Comparison of ENCODE assay signal across 15 cellular contexts in the genomic region with DNA sequence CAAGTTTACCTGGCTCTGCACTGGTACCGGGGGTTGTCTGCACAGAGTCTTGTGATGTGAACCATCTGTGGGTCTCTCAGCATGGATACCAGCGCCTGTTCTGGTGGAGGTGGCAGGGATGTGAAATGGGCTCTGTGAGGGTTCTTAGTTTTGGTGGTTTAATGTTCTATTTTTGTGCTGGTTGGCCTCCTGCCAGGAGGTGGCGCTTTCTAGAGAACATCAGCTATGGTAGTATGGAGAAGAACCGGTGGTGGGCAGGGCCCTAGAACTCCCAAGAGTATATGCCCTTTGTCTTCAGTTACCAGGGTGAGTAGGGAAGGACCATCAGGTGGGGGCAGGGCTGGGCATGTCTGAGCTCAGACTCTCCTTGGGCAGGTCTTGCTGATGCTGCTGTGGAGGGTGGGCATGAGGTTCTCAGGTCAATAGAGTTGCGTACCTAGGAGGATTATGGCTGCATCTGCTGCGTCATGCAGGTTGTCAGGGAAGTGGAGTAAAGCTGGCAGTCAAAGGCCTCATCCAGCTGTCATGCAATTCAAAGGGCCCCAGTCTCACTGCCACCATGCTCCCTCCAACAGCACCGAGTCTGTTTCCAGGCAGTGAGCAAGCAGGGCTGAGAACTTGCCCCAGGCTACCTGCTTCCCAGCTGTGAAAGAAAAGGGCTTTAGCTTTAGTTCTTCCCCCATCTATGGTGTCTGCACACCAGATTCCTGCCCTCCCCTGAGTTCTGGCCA.
DNase-seq lines count a peak whose midpoint lies in the region; ATAC-seq, FAIRE-seq and TF ChIP-seq lines count a peak whose summit lies in the region.
"Had no signal": no experiment of that assay in that cellular context is flagged by ENCODE, and none has a peak within 500 bp of the region (broad histone marks: within the 10 kb centered on the region; RNA-seq: fewer than 3 reads in every experiment).

No MANE protein-coding gene starts in this region.

- peak; percentile 1 for DNase-seq in activated naive CD8-positive, alpha-beta T cell treated with anti-CD3 and anti-CD28 coated beads, Interleukin-2, amount 50 U/mL, for 24 hours
- DNase-seq in activated naive CD8-positive, alpha-beta T cell treated with anti-CD3 and anti-CD28 coated beads for 36 hours = no peak
- DNase-seq in H9 = no peak
- DNase-seq in RPMI7951 (ENCODE audit: low read depth) = peak; percentile 46
- DNase-seq in keratinocyte (ENCODE audit: low read depth, low spot score) = no peak
- DNase-seq in activated T-cell treated with anti-CD3 and anti-CD28 coated beads, Interleukin-2, amount 50 U/mL, for 4 hours = no peak
- DNase-seq in coronary artery (ENCODE audit: low spot score) = no peak
- DNase-seq in epidermal melanocyte (ENCODE audit: insufficient read length, low spot score) = no peak
- DNase-seq: activated CD4-positive, CD25-positive, alpha-beta regulatory T cell treated with anti-CD3 and anti-CD28 coated beads, Interleukin-2, amount 50 U/mL, for 72 hours; activated naive CD4-positive, alpha-beta T cell treated with anti-CD3 and anti-CD28 coated beads, Interleukin-2, amount 10 ng/mL, durations not matched to agents 7 days and 5 days; NCI-H1105; ovary; stimulated activated CD4-positive, alpha-beta T cell treated with anti-CD3 and anti-CD28 coated beads, Interleukin-4, amount 100 ng/mL, for 24 hours had no signal

- H3K56ac ChIP-seq in H9 (ENCODE audit: insufficient read length, low read depth, low read length) = no peak overlapping the region

- no peak overlapping the region for H3K4me3 Mint-ChIP-seq in activated naive CD8-positive, alpha-beta T cell treated with anti-CD3 and anti-CD28 coated beads, Interleukin-2, amount 50 U/mL, for 24 hours
- H3K4me3 Mint-ChIP-seq in activated naive CD8-positive, alpha-beta T cell treated with anti-CD3 and anti-CD28 coated beads for 36 hours = no peak overlapping the region
- no peak overlapping the region for H3K4me3 Mint-ChIP-seq in H9
- H3K4me3 Mint-ChIP-seq in activated T-cell treated with anti-CD3 and anti-CD28 coated beads, Interleukin-2, amount 50 U/mL, for 4 hours = no peak overlapping the region
- H3K4me3 Mint-ChIP-seq: activated naive CD4-positive, alpha-beta T cell treated with anti-CD3 and anti-CD28 coated beads, Interleukin-2, amount 10 ng/mL, durations not matched to agents 7 days and 5 days had no signal

- H3K9me3 ChIP-seq in H9 (ENCODE audit: control insufficient read depth, low read depth, low read length) = no peaks in the 10 kb centered on the region
- H3K9me3 ChIP-seq in keratinocyte (ENCODE audit: control insufficient read depth, low read depth, low read length) = no peaks in the 10 kb centered on the region
- H3K9me3 ChIP-seq: ovary had no signal

- no peak overlapping the region for H3K27ac ChIP-seq in H9 (ENCODE audit: insufficient read length, low read depth, low read length)
- H3K27ac ChIP-seq in keratinocyte (ENCODE audit: control insufficient read depth, insufficient read depth, low read length) = no peak overlapping the region
- no peak overlapping the region for H3K27ac ChIP-seq in coronary artery
- H3K27ac ChIP-seq: ovary had no signal

- no peak overlapping the region for H4K8ac ChIP-seq in H9 (replicated peaks; ENCODE audit: insufficient read length, low read depth, low read length)

- no peak overlapping the region for H3K4ac ChIP-seq in H9 (ENCODE audit: low read depth, low read length)

- H2BK5ac ChIP-seq in H9 (ENCODE audit: insufficient read length, low read length) = no peak overlapping the region

- no peak overlapping the region for H3K4me3 ChIP-seq in keratinocyte (ENCODE audit: control insufficient read depth in 2 of 3, extremely low read depth in 1 of 3, insufficient read depth in 2 of 3, low read depth in 1 of 3, low read length in 3 of 3)
- no peak overlapping the region for H3K4me3 ChIP-seq in coronary artery
- H3K4me3 ChIP-seq: ovary had no signal

- H2AK5ac ChIP-seq in H9 (ENCODE audit: insufficient read length, low read length) = no peak overlapping the region

- H3K27ac Mint-ChIP-seq in activated naive CD8-positive, alpha-beta T cell treated with anti-CD3 and anti-CD28 coated beads, Interleukin-2, amount 50 U/mL, for 24 hours = no peak overlapping the region
- H3K27ac Mint-ChIP-seq in activated naive CD8-positive, alpha-beta T cell treated with anti-CD3 and anti-CD28 coated beads for 36 hours = no peak overlapping the region
- peak overlapping the region in 2 of 3 experiments; percentile 25 to 65; a peak in 1 of 7 replicates for H3K27ac Mint-ChIP-seq in H9
- H3K27ac Mint-ChIP-seq: activated naive CD4-positive, alpha-beta T cell treated with anti-CD3 and anti-CD28 coated beads, Interleukin-2, amount 10 ng/mL, durations not matched to agents 7 days and 5 days had no signal

- no peaks in the 10 kb centered on the region for H3K9me1 ChIP-seq in keratinocyte (ENCODE audit: control insufficient read depth, extremely low read depth, insufficient read depth, low read length)

- 0 out of 3 replicates have a peak, but pooled peaks have one; percentile 33 for TF ChIP-seq CTCF in H9 (conservative IDR thresholded peaks at IDR 0.05)
- TF ChIP-seq CTCF in keratinocyte (optimal IDR thresholded peaks at IDR 0.05 in 1 of 3, IDR thresholded peaks at IDR 0.05 in 1 of 3, conservative IDR thresholded peaks at IDR 0.05 in 1 of 3; ENCODE audit: extremely low read depth in 1 of 3, insufficient read depth in 2 of 3, low read length in 3 of 3) = no peak
- TF ChIP-seq CTCF in coronary artery (IDR thresholded peaks at IDR 0.05) = no peak

- no peak overlapping the region for H4K5ac ChIP-seq in H9 (ENCODE audit: insufficient read length, low read depth, low read length)

- H2AFZ ChIP-seq in H9 (ENCODE audit: low read length) = no peak overlapping the region
- H2AFZ ChIP-seq in keratinocyte (ENCODE audit: control insufficient read depth, low read length) = peak overlapping the region; percentile 51

- H2BK20ac ChIP-seq in H9 (ENCODE audit: low read depth, low read length, poor library complexity, severe bottlenecking) = no peak overlapping the region

- no peak for ATAC-seq in activated naive CD8-positive, alpha-beta T cell treated with anti-CD3 and anti-CD28 coated beads, Interleukin-2, amount 50 U/mL, for 24 hours
- ATAC-seq in activated T-cell treated with anti-CD3 and anti-CD28 coated beads, Interleukin-2, amount 50 U/mL, for 4 hours = no peak
- ATAC-seq: esophagus mucosa, Right ventricle myocardium inferior had no signal

- no peaks in the 10 kb centered on the region for H3K36me3 ChIP-seq in keratinocyte (ENCODE audit: control insufficient read depth in 2 of 2, extremely low read depth in 1 of 2, insufficient read depth in 2 of 2, low read length in 2 of 2)
- H3K36me3 ChIP-seq: ovary had no signal

- H2BK12ac ChIP-seq in H9 (ENCODE audit: insufficient read length, low read depth, low read length) = no peak overlapping the region

- H3K23ac ChIP-seq in H9 (ENCODE audit: insufficient read length, low read depth, low read length) = no peak overlapping the region

- WGBS in H9 (ENCODE audit: extremely low coverage, insufficient read length, low lambda C conversion rate) = no CpG with 5 or more reads among the region's 7 CpGs

- no peak overlapping the region for H3T11ph ChIP-seq in H9 (ENCODE audit: low read length)

- no peaks in the 10 kb centered on the region for H3K79me1 ChIP-seq in H9 (ENCODE audit: insufficient read depth, low read depth, low read length, poor library complexity, severe bottlenecking)

- no peak overlapping the region for H3K4me2 ChIP-seq in H9 (ENCODE audit: insufficient read depth, insufficient read length, low read length)
- no peak overlapping the region for H3K4me2 ChIP-seq in keratinocyte (ENCODE audit: control insufficient read depth, extremely low read depth, insufficient read depth, low read depth, low read length)

- no peaks in the 10 kb centered on the region for H3K4me1 Mint-ChIP-seq in activated naive CD8-positive, alpha-beta T cell treated with anti-CD3 and anti-CD28 coated beads, Interleukin-2, amount 50 U/mL, for 24 hours
- no peaks in the 10 kb centered on the region for H3K4me1 Mint-ChIP-seq in activated naive CD8-positive, alpha-beta T cell treated with anti-CD3 and anti-CD28 coated beads for 36 hours
- no peaks in the 10 kb centered on the region for H3K4me1 Mint-ChIP-seq in H9
- H3K4me1 Mint-ChIP-seq in activated T-cell treated with anti-CD3 and anti-CD28 coated beads, Interleukin-2, amount 50 U/mL, for 4 hours (ENCODE audit: low read depth) = no peaks in the 10 kb centered on the region
- H3K4me1 Mint-ChIP-seq: activated naive CD4-positive, alpha-beta T cell treated with anti-CD3 and anti-CD28 coated beads, Interleukin-2, amount 10 ng/mL, durations not matched to agents 7 days and 5 days had no signal

- no peak overlapping the region for H2BK15ac ChIP-seq in H9 (ENCODE audit: low read depth, low read length)

- H3K14ac ChIP-seq in H9 (ENCODE audit: insufficient read depth, low read length) = no peak overlapping the region

- no peak overlapping the region for H3K18ac ChIP-seq in H9 (ENCODE audit: insufficient read length, low read depth, low read length)

- H3K4me1 ChIP-seq in H9 (ENCODE audit: insufficient read depth, low read length) (no peaks in the 10 kb centered on the region), keratinocyte (ENCODE audit: control insufficient read depth, extremely low read depth, insufficient read depth, low read length) (no peaks in the 10 kb centered on the region)

- no peaks in the 10 kb centered on the region for H3K36me3 Mint-ChIP-seq in activated naive CD8-positive, alpha-beta T cell treated with anti-CD3 and anti-CD28 coated beads, Interleukin-2, amount 50 U/mL, for 24 hours (ENCODE audit: low read depth)
- H3K36me3 Mint-ChIP-seq in activated naive CD8-positive, alpha-beta T cell treated with anti-CD3 and anti-CD28 coated beads for 36 hours = no peaks in the 10 kb centered on the region
- peaks cover 0 to 5% (median 0%) of the 10 kb centered on the region in 3 experiments; a peak in 3 of 7 replicates for H3K36me3 Mint-ChIP-seq in H9 (ENCODE audit: insufficient read depth in 1 of 3, low read depth in 3 of 3)
- no peaks in the 10 kb centered on the region for H3K36me3 Mint-ChIP-seq in activated T-cell treated with anti-CD3 and anti-CD28 coated beads, Interleukin-2, amount 50 U/mL, for 4 hours (ENCODE audit: insufficient read depth)
- H3K36me3 Mint-ChIP-seq: activated naive CD4-positive, alpha-beta T cell treated with anti-CD3 and anti-CD28 coated beads, Interleukin-2, amount 10 ng/mL, durations not matched to agents 7 days and 5 days had no signal

- H3K9me3 Mint-ChIP-seq in activated naive CD8-positive, alpha-beta T cell treated with anti-CD3 and anti-CD28 coated beads, Interleukin-2, amount 50 U/mL, for 24 hours = no peaks in the 10 kb centered on the region
- H3K9me3 Mint-ChIP-seq in activated naive CD8-positive, alpha-beta T cell treated with anti-CD3 and anti-CD28 coated beads for 36 hours = no peaks in the 10 kb centered on the region
- peaks cover 3 to 7% of the 10 kb centered on the region in 2 experiments; a peak in 3 of 5 replicates for H3K9me3 Mint-ChIP-seq in H9
- H3K9me3 Mint-ChIP-seq in activated T-cell treated with anti-CD3 and anti-CD28 coated beads, Interleukin-2, amount 50 U/mL, for 4 hours = no peaks in the 10 kb centered on the region
- H3K9me3 Mint-ChIP-seq: activated naive CD4-positive, alpha-beta T cell treated with anti-CD3 and anti-CD28 coated beads, Interleukin-2, amount 10 ng/mL, durations not matched to agents 7 days and 5 days had no signal

- H4K91ac ChIP-seq in H9 (ENCODE audit: insufficient read length, low read depth, low read length) = no peak overlapping the region

- no peaks in the 10 kb centered on the region for H3K27me3 ChIP-seq in H9 (ENCODE audit: insufficient read depth, low read length)
- no peaks in the 10 kb centered on the region for H3K27me3 ChIP-seq in keratinocyte (ENCODE audit: control insufficient read depth, extremely low read depth, insufficient read depth, low read length)
- H3K27me3 ChIP-seq: ovary had no signal

- no peak for FAIRE-seq in keratinocyte (lab: Jason Lieb, UNC)

- no peaks in the 10 kb centered on the region for H4K20me1 ChIP-seq in H9 (ENCODE audit: control insufficient read depth, insufficient read depth, insufficient read length)
- no peaks in the 10 kb centered on the region for H4K20me1 ChIP-seq in keratinocyte (ENCODE audit: control insufficient read depth, extremely low read depth, insufficient read depth, low read length)

- H3K27me3 Mint-ChIP-seq in activated naive CD8-positive, alpha-beta T cell treated with anti-CD3 and anti-CD28 coated beads, Interleukin-2, amount 50 U/mL, for 24 hours = peaks cover 12% of the 10 kb centered on the region
- peaks cover 15% of the 10 kb centered on the region for H3K27me3 Mint-ChIP-seq in activated naive CD8-positive, alpha-beta T cell treated with anti-CD3 and anti-CD28 coated beads for 36 hours
- no peaks in the 10 kb centered on the region for H3K27me3 Mint-ChIP-seq in H9 (ENCODE audit: low read depth)
- peaks cover 26% of the 10 kb centered on the region for H3K27me3 Mint-ChIP-seq in activated T-cell treated with anti-CD3 and anti-CD28 coated beads, Interleukin-2, amount 50 U/mL, for 4 hours (ENCODE audit: low read depth)

- dilution Hi-C loops in keratinocyte (cut with MboI; ENCODE audit: extremely low pct_ligation_motif_present, low sequenced_read_pairs) = no loop called here

- H3K9ac ChIP-seq in H9 (ENCODE audit: extremely low read depth, insufficient read length, low read length) = no peak overlapping the region
- H3K9ac ChIP-seq in keratinocyte (ENCODE audit: control insufficient read depth, extremely low read depth, insufficient read depth, low read length) = no peak overlapping the region

- no peaks in the 10 kb centered on the region for H3K79me2 ChIP-seq in H9 (ENCODE audit: insufficient read depth, low read length)
- no peaks in the 10 kb centered on the region for H3K79me2 ChIP-seq in keratinocyte (ENCODE audit: control insufficient read depth, insufficient read depth, low read length)

- no peaks in the 10 kb centered on the region for H3K23me2 ChIP-seq in H9 (ENCODE audit: insufficient read length, low read depth, low read length, poor library complexity, severe bottlenecking)

- no peak overlapping the region for H2BK120ac ChIP-seq in H9 (ENCODE audit: low read depth, low read length, poor library complexity, severe bottlenecking)

Comparison
In these comparisons a context has a peak if more than half of its experiments do, and no peak if none do; other contexts are left out.
1. DNase-seq: peak in activated naive CD8-positive, alpha-beta T cell treated with anti-CD3 and anti-CD28 coated beads, Interleukin-2, amount 50 U/mL, for 24 hours (single experiment) and RPMI7951 (single experiment); none in activated naive CD8-positive, alpha-beta T cell treated with anti-CD3 and anti-CD28 coated beads for 36 hours (single experiment), H9 (single experiment), keratinocyte (single experiment), activated T-cell treated with anti-CD3 and anti-CD28 coated beads, Interleukin-2, amount 50 U/mL, for 4 hours (single experiment), coronary artery (single experiment) and epidermal melanocyte (single experiment).
2. H3K27ac Mint-ChIP-seq: peak in H9 (2 of 3); none in activated naive CD8-positive, alpha-beta T cell treated with anti-CD3 and anti-CD28 coated beads, Interleukin-2, amount 50 U/mL, for 24 hours (single experiment) and activated naive CD8-positive, alpha-beta T cell treated with anti-CD3 and anti-CD28 coated beads for 36 hours (single experiment).